In genomic region chr10:16950686-16951681, GRCh38 we compare ENCODE assay signal across 9 cellular contexts.
DNase-seq lines count a peak whose midpoint lies in the region; ATAC-seq, FAIRE-seq and TF ChIP-seq lines count a peak whose summit lies in the region.
"Had no signal": no experiment of that assay in that cellular context is flagged by ENCODE, and none has a peak within 500 bp of the region (broad histone marks: within the 10 kb centered on the region; RNA-seq: fewer than 3 reads in every experiment).

No MANE protein-coding gene starts in this region.

- peaks cover 26 to 41% (median 35%) of the 10 kb centered on the region in 10 experiments for H3K4me1 ChIP-seq in BLaER1 treated with 17β-estradiol and CSF1 and Interleukin-3, amounts not matched to agents 10 nM and 100 nM
- H3K4me1 ChIP-seq in mesenchymal stem cell (ENCODE audit: control insufficient read depth, insufficient read depth, low read depth, low read length), result peaks cover 9% of the 10 kb centered on the region

- H2BK12ac ChIP-seq in mesenchymal stem cell (ENCODE audit: low read length in 2 of 2), result no peak overlapping the region

- peak overlapping the region in 10 of 11 experiments; percentile 8 to 60 (median 40); a peak in 14 of 22 replicates for H3K4me2 ChIP-seq in BLaER1 treated with 17β-estradiol and CSF1 and Interleukin-3, amounts not matched to agents 10 nM and 100 nM
- H3K4me2 ChIP-seq in mesenchymal stem cell (ENCODE audit: low read length, poor library complexity, severe bottlenecking), result no peak overlapping the region

- H3K9me3 Mint-ChIP-seq in stimulated activated effector memory CD8-positive, alpha-beta T cell treated with anti-CD3 and anti-CD28 coated beads, Interleukin-12 subunit alpha, Interleukin-12 subunit beta, amount 100 ng/mL, for 72 hours, result no peaks in the 10 kb centered on the region
- H3K9me3 Mint-ChIP-seq: memory B cell had no signal

- no peak overlapping the region for H2BK120ac ChIP-seq in mesenchymal stem cell (ENCODE audit: low read depth, low read length)

- H3K4me3 Mint-ChIP-seq in stimulated activated effector memory CD8-positive, alpha-beta T cell treated with anti-CD3 and anti-CD28 coated beads, Interleukin-12 subunit alpha, Interleukin-12 subunit beta, amount 100 ng/mL, for 72 hours, result no peak overlapping the region
- H3K4me3 Mint-ChIP-seq: memory B cell had no signal

- peak overlapping the region in 1 of 2 experiments; percentile 7 for H3K18ac ChIP-seq in mesenchymal stem cell (ENCODE audit: low read depth in 1 of 2, low read length in 2 of 2)

- no peak overlapping the region for H3K23ac ChIP-seq in mesenchymal stem cell (ENCODE audit: low read length in 2 of 2)

- H2AK5ac ChIP-seq in mesenchymal stem cell (ENCODE audit: low read length, severe bottlenecking), result peak overlapping the region; percentile 74

- no peak overlapping the region for H3K9ac ChIP-seq in BLaER1 treated with 17β-estradiol and CSF1 and Interleukin-3, amounts not matched to agents 10 nM and 100 nM
- peak overlapping the region; percentile 65 for H3K9ac ChIP-seq in mesenchymal stem cell (ENCODE audit: low read length)

- no peak overlapping the region for H4K91ac ChIP-seq in mesenchymal stem cell (ENCODE audit: low read length)

- no peak overlapping the region for H2BK5ac ChIP-seq in mesenchymal stem cell (ENCODE audit: low read depth, low read length, poor library complexity, severe bottlenecking)

- no peak overlapping the region for H3K4me3 ChIP-seq in BLaER1 treated with 17β-estradiol and CSF1 and Interleukin-3, amounts not matched to agents 10 nM and 100 nM
- H3K4me3 ChIP-seq in brain microvascular endothelial cell (ENCODE audit: low read depth, low read length) (no peak overlapping the region), mesenchymal stem cell (ENCODE audit: insufficient read depth in 1 of 2, low read depth in 1 of 2, low read length in 2 of 2) (no peak overlapping the region)

- H3K36me3 ChIP-seq in BLaER1 treated with 17β-estradiol and CSF1 and Interleukin-3, amounts not matched to agents 10 nM and 100 nM, result no peaks in the 10 kb centered on the region
- H3K36me3 ChIP-seq in brain microvascular endothelial cell (replicated peaks) (no peaks in the 10 kb centered on the region), mesenchymal stem cell (ENCODE audit: control insufficient read depth in 1 of 2, insufficient read depth in 2 of 2, low read depth in 1 of 2, low read length in 2 of 2) (peaks cover 0 to 10% of the 10 kb centered on the region in 2 experiments)

- peaks cover 0 to 8% (median 0%) of the 10 kb centered on the region in 11 experiments; a peak in 2 of 22 replicates for H3K9me3 ChIP-seq in BLaER1 treated with 17β-estradiol and CSF1 and Interleukin-3, amounts not matched to agents 10 nM and 100 nM (replicated peaks in 1 of 11)
- H3K9me3 ChIP-seq in mesenchymal stem cell (ENCODE audit: control insufficient read depth, low read length), result no peaks in the 10 kb centered on the region

- H4K20me1 ChIP-seq in BLaER1 treated with 17β-estradiol and CSF1 and Interleukin-3, amounts not matched to agents 10 nM and 100 nM, result no peaks in the 10 kb centered on the region

- no peak overlapping the region for H3K27ac Mint-ChIP-seq in stimulated activated effector memory CD8-positive, alpha-beta T cell treated with anti-CD3 and anti-CD28 coated beads, Interleukin-12 subunit alpha, Interleukin-12 subunit beta, amount 100 ng/mL, for 72 hours
- H3K27ac Mint-ChIP-seq: memory B cell had no signal

- in situ Hi-C loops in brain microvascular endothelial cell (cut with HindIII; ENCODE audit: low pct_ligation_motif_present, low sequenced_read_pairs), result no loop called here

- no peaks in the 10 kb centered on the region for H3K79me1 ChIP-seq in mesenchymal stem cell (replicated peaks; ENCODE audit: low read length, poor library complexity, severe bottlenecking)

- peak; percentile 21 for DNase-seq in HTR-8/SVneo (ENCODE audit: insufficient read length, low spot score)
- peak; percentile 89 for DNase-seq in brain microvascular endothelial cell
- peak; percentile 84 for DNase-seq in mesenchymal stem cell
- no peak for DNase-seq in stimulated activated effector memory CD8-positive, alpha-beta T cell treated with anti-CD3 and anti-CD28 coated beads, Interleukin-12 subunit alpha, Interleukin-12 subunit beta, amount 100 ng/mL, for 72 hours (ENCODE audit: low spot score in 2 of 2)
- DNase-seq in NCI-H446 (lab: John Stamatoyannopoulos, UW), result no peak
- DNase-seq in NCI-H2107 (lab: John Stamatoyannopoulos, UW), result no peak

- H3K4ac ChIP-seq in mesenchymal stem cell (ENCODE audit: low read depth in 1 of 2, low read length in 2 of 2), result peak overlapping the region in 1 of 2 experiments; percentile 20

- H3K4me1 Mint-ChIP-seq in stimulated activated effector memory CD8-positive, alpha-beta T cell treated with anti-CD3 and anti-CD28 coated beads, Interleukin-12 subunit alpha, Interleukin-12 subunit beta, amount 100 ng/mL, for 72 hours, result peaks cover 12% of the 10 kb centered on the region
- H3K4me1 Mint-ChIP-seq: memory B cell had no signal

- no peaks in the 10 kb centered on the region for H3K36me3 Mint-ChIP-seq in stimulated activated effector memory CD8-positive, alpha-beta T cell treated with anti-CD3 and anti-CD28 coated beads, Interleukin-12 subunit alpha, Interleukin-12 subunit beta, amount 100 ng/mL, for 72 hours
- H3K36me3 Mint-ChIP-seq: memory B cell had no signal

- no peak overlapping the region for H3K27ac ChIP-seq in BLaER1 treated with 17β-estradiol and CSF1 and Interleukin-3, amounts not matched to agents 10 nM and 100 nM
- H3K27ac ChIP-seq in brain microvascular endothelial cell, result peak overlapping the region; percentile 58
- H3K27ac ChIP-seq in mesenchymal stem cell (ENCODE audit: low read length, poor library complexity, severe bottlenecking), result peak overlapping the region; percentile 86

- no peaks in the 10 kb centered on the region; a peak in 1 of 22 replicates for H3K27me3 ChIP-seq in BLaER1 treated with 17β-estradiol and CSF1 and Interleukin-3, amounts not matched to agents 10 nM and 100 nM
- H3K27me3 ChIP-seq in brain microvascular endothelial cell (replicated peaks), result no peaks in the 10 kb centered on the region
- no peaks in the 10 kb centered on the region for H3K27me3 ChIP-seq in mesenchymal stem cell (ENCODE audit: control insufficient read depth in 1 of 2, insufficient read depth in 1 of 2, low read length in 2 of 2)

- ATAC-seq in stimulated activated effector memory CD8-positive, alpha-beta T cell treated with anti-CD3 and anti-CD28 coated beads, Interleukin-12 subunit alpha, Interleukin-12 subunit beta, amount 100 ng/mL, for 72 hours, result no peak
- no peak for ATAC-seq in GM18870 (IDR thresholded peaks at IDR 0.05; ENCODE audit: unreplicated experiment)

- peak overlapping the region; percentile 82 for H4K8ac ChIP-seq in mesenchymal stem cell (ENCODE audit: low read length)

- no peak for FAIRE-seq in HTR-8/SVneo (lab: Jason Lieb, UNC)

- 35% methylated on average over 8 of the region's 8 CpGs for WGBS in mesenchymal stem cell

- no peak overlapping the region for H2BK15ac ChIP-seq in mesenchymal stem cell (ENCODE audit: low read depth, poor library complexity, severe bottlenecking)

- no peak overlapping the region for H3K14ac ChIP-seq in mesenchymal stem cell (ENCODE audit: low read length in 2 of 2)

- H2AFZ ChIP-seq in mesenchymal stem cell (ENCODE audit: low read depth, low read length), result no peak overlapping the region

- no peak for TF ChIP-seq CTCF in brain microvascular endothelial cell (IDR thresholded peaks at IDR 0.05; ENCODE audit: low read depth, low read length, missing control alignments)

Comparison
In these comparisons a context has a peak if more than half of its experiments do, and no peak if none do; other contexts are left out.
1. H3K27ac ChIP-seq: peak in brain microvascular endothelial cell (single experiment) and mesenchymal stem cell (single experiment); none in BLaER1 treated with 17β-estradiol and CSF1 and Interleukin-3, amounts not matched to agents 10 nM and 100 nM (0 of 11).
2. DNase-seq: peak in HTR-8/SVneo (single experiment), brain microvascular endothelial cell (single experiment) and mesenchymal stem cell (single experiment); none in stimulated activated effector memory CD8-positive, alpha-beta T cell treated with anti-CD3 and anti-CD28 coated beads, Interleukin-12 subunit alpha, Interleukin-12 subunit beta, amount 100 ng/mL, for 72 hours (0 of 2), NCI-H446 (0 of 2) and NCI-H2107 (single experiment).